1 cellular context compared by ENCODE assay signal in the genomic region with DNA sequence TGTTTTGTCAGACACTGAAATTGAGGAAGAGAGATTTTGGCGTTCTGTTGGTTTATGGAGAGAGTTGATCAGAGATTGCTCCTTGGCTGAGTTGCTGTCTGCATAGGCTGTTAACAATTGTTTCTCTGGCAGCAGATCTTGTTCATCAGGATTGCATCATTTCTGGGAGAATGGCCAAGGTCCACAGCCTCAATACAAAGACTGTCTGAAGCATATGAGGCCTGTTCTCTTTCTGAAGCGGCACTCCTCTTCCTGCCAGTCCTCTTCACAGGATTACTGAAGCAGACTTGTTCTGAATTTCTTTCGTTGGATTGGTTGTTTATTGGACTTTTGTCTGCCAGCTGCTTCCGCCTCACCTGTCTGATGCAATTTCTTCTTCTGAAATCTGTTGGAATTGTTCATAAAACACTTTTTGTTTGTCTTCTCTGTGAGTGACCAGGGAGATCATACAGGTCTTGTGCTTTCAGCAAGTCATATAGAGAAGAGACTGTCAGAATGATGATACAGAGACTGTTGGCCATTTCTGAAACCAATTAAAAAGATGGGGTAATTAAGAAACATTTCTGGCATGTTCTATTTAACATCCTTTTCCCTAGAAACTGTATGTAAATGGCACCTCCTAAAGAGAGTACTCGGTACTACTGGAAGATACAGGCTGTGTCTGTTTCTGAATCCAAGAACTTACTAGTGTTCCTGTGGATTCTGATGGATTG.
TF ChIP-seq lines count a peak whose summit lies in the region.

No MANE protein-coding gene starts in this region.

TF ChIP-seq in K562, 482 proteins besides CTCF, POLR2A, EP300 and RAD21 (continued from another document and continues in another):
- TF ChIP-seq, protein P1, sequence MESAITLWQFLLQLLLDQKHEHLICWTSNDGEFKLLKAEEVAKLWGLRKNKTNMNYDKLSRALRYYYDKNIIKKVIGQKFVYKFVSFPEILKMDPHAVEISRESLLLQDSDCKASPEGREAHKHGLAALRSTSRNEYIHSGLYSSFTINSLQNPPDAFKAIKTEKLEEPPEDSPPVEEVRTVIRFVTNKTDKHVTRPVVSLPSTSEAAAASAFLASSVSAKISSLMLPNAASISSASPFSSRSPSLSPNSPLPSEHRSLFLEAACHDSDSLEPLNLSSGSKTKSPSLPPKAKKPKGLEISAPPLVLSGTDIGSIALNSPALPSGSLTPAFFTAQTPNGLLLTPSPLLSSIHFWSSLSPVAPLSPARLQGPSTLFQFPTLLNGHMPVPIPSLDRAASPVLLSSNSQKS (CRISPR knock-in tag; IDR thresholded peaks at IDR 0.05): no peak
- peak; percentile 47; the same call in 1 of the 2 replicates for TF ChIP-seq EHMT2 (IDR thresholded peaks at IDR 0.05)
- TF ChIP-seq, protein P2, sequence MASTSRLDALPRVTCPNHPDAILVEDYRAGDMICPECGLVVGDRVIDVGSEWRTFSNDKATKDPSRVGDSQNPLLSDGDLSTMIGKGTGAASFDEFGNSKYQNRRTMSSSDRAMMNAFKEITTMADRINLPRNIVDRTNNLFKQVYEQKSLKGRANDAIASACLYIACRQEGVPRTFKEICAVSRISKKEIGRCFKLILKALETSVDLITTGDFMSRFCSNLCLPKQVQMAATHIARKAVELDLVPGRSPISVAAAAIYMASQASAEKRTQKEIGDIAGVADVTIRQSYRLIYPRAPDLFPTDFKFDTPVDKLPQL (IDR thresholded peaks at IDR 0.05; ENCODE audit: extremely low read depth, insufficient read length): no peak
- TF ChIP-seq BCL6 (CRISPR knock-in tag; IDR thresholded peaks at IDR 0.05): no peak
- TF ChIP-seq, protein P3, sequence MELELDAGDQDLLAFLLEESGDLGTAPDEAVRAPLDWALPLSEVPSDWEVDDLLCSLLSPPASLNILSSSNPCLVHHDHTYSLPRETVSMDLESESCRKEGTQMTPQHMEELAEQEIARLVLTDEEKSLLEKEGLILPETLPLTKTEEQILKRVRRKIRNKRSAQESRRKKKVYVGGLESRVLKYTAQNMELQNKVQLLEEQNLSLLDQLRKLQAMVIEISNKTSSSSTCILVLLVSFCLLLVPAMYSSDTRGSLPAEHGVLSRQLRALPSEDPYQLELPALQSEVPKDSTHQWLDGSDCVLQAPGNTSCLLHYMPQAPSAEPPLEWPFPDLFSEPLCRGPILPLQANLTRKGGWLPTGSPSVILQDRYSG (tag; conservative IDR thresholded peaks at IDR 0.05; ENCODE audit: low read depth): peak; percentile 82; the same call in 1 of the 2 replicates
- TF ChIP-seq JUNB (CRISPR knock-in tag; conservative IDR thresholded peaks at IDR 0.05): peak; percentile 73; the same call in 1 of the 2 replicates
- TF ChIP-seq NCOR1 (IDR thresholded peaks at IDR 0.05): peak; percentile 40
- no peak for TF ChIP-seq ZNF184 (CRISPR knock-in tag; IDR thresholded peaks at IDR 0.05)
- TF ChIP-seq ZZZ3 (IDR thresholded peaks at IDR 0.05): no peak
- no peak for TF ChIP-seq PHF20 (IDR thresholded peaks at IDR 0.05; ENCODE audit: partially characterized antibody)
- TF ChIP-seq BRF1 (IDR thresholded peaks at IDR 0.05; ENCODE audit: borderline replicate concordance, extremely low read depth, insufficient read length): no peak
- TF ChIP-seq MAFF (IDR thresholded peaks at IDR 0.05; ENCODE audit: low read length): no peak
- no peak for TF ChIP-seq ZNF174 (CRISPR knock-in tag; IDR thresholded peaks at IDR 0.05)
- no peak for TF ChIP-seq FOXP1 (CRISPR knock-in tag; IDR thresholded peaks at IDR 0.05)
- TF ChIP-seq HDAC6 (IDR thresholded peaks at IDR 0.05; ENCODE audit: low read depth, low read length): no peak
- no peak for TF ChIP-seq XRCC4 (IDR thresholded peaks at IDR 0.05; ENCODE audit: extremely low read depth, insufficient read depth, insufficient read length)
- TF ChIP-seq THRAP3 (IDR thresholded peaks at IDR 0.05; ENCODE audit: borderline replicate concordance): peak; percentile 19; the same call in 1 of the 2 replicates
- TF ChIP-seq PHF21A (IDR thresholded peaks at IDR 0.05; ENCODE audit: borderline replicate concordance, low read depth): no peak
- peak in 1 of 2 experiments; percentile 93; a peak in 3 of 4 replicates for TF ChIP-seq RCOR1 (IDR thresholded peaks at IDR 0.05; ENCODE audit: borderline replicate concordance in 1 of 2, low read depth in 2 of 2, low read length in 2 of 2)
- no peak for TF ChIP-seq EWSR1 (IDR thresholded peaks at IDR 0.05; ENCODE audit: borderline replicate concordance, low read depth, partially characterized antibody)
- no peak for TF ChIP-seq TAF9B (IDR thresholded peaks at IDR 0.05; ENCODE audit: partially characterized antibody)
- no peak for TF ChIP-seq ZNF780A (CRISPR knock-in tag; IDR thresholded peaks at IDR 0.05)
- no peak for TF ChIP-seq ZNF124 (CRISPR knock-in tag; IDR thresholded peaks at IDR 0.05)
- no peak for TF ChIP-seq CCNT2 (IDR thresholded peaks at IDR 0.05; ENCODE audit: borderline replicate concordance, extremely low read depth, insufficient read length, low read depth, low read length)
- no peak; the same call in 1 of the 2 replicates for TF ChIP-seq ZKSCAN8 (CRISPR knock-in tag; IDR thresholded peaks at IDR 0.05)
- TF ChIP-seq, protein P4, sequence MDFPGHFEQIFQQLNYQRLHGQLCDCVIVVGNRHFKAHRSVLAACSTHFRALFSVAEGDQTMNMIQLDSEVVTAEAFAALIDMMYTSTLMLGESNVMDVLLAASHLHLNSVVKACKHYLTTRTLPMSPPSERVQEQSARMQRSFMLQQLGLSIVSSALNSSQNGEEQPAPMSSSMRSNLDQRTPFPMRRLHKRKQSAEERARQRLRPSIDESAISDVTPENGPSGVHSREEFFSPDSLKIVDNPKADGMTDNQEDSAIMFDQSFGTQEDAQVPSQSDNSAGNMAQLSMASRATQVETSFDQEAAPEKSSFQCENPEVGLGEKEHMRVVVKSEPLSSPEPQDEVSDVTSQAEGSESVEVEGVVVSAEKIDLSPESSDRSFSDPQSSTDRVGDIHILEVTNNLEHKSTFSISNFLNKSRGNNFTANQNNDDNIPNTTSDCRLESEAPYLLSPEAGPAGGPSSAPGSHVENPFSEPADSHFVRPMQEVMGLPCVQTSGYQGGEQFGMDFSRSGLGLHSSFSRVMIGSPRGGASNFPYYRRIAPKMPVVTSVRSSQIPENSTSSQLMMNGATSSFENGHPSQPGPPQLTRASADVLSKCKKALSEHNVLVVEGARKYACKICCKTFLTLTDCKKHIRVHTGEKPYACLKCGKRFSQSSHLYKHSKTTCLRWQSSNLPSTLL (IDR thresholded peaks at IDR 0.05): no peak
- peak; percentile 7 for TF ChIP-seq ZNF146 (CRISPR knock-in tag; IDR thresholded peaks at IDR 0.05; ENCODE audit: unreplicated experiment)
- TF ChIP-seq CREB1 (IDR thresholded peaks at IDR 0.05): peak; percentile 20; the same call in 1 of the 2 replicates
- TF ChIP-seq CREB1 (CRISPR knock-in tag; IDR thresholded peaks at IDR 0.05): no peak
- TF ChIP-seq ZNF354B (CRISPR knock-in tag; IDR thresholded peaks at IDR 0.05): peak; percentile 2; the same call in 1 of the 2 replicates
- TF ChIP-seq NR1H2 (CRISPR knock-in tag; IDR thresholded peaks at IDR 0.05): no peak
- TF ChIP-seq MYNN (IDR thresholded peaks at IDR 0.05): no peak
- TF ChIP-seq MYNN (CRISPR knock-in tag; IDR thresholded peaks at IDR 0.05): no peak
- TF ChIP-seq, protein P5, sequence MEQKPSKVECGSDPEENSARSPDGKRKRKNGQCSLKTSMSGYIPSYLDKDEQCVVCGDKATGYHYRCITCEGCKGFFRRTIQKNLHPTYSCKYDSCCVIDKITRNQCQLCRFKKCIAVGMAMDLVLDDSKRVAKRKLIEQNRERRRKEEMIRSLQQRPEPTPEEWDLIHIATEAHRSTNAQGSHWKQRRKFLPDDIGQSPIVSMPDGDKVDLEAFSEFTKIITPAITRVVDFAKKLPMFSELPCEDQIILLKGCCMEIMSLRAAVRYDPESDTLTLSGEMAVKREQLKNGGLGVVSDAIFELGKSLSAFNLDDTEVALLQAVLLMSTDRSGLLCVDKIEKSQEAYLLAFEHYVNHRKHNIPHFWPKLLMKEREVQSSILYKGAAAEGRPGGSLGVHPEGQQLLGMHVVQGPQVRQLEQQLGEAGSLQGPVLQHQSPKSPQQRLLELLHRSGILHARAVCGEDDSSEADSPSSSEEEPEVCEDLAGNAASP (IDR thresholded peaks at IDR 0.05): no peak
- no peak for TF ChIP-seq HIVEP1 (CRISPR knock-in tag; IDR thresholded peaks at IDR 0.05)
- no peak for TF ChIP-seq SP1 (CRISPR knock-in tag; IDR thresholded peaks at IDR 0.05)
- no peak for TF ChIP-seq HNRNPL (IDR thresholded peaks at IDR 0.05; ENCODE audit: low read depth, low read length)
- no peak for TF ChIP-seq ZNF282 (CRISPR knock-in tag; IDR thresholded peaks at IDR 0.05)
- peak; percentile 40 for TF ChIP-seq HDAC3 (IDR thresholded peaks at IDR 0.05; ENCODE audit: borderline replicate concordance, partially characterized antibody)
- TF ChIP-seq, protein P6, sequence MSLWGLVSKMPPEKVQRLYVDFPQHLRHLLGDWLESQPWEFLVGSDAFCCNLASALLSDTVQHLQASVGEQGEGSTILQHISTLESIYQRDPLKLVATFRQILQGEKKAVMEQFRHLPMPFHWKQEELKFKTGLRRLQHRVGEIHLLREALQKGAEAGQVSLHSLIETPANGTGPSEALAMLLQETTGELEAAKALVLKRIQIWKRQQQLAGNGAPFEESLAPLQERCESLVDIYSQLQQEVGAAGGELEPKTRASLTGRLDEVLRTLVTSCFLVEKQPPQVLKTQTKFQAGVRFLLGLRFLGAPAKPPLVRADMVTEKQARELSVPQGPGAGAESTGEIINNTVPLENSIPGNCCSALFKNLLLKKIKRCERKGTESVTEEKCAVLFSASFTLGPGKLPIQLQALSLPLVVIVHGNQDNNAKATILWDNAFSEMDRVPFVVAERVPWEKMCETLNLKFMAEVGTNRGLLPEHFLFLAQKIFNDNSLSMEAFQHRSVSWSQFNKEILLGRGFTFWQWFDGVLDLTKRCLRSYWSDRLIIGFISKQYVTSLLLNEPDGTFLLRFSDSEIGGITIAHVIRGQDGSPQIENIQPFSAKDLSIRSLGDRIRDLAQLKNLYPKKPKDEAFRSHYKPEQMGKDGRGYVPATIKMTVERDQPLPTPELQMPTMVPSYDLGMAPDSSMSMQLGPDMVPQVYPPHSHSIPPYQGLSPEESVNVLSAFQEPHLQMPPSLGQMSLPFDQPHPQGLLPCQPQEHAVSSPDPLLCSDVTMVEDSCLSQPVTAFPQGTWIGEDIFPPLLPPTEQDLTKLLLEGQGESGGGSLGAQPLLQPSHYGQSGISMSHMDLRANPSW (CRISPR knock-in tag; IDR thresholded peaks at IDR 0.05): no peak
- peak; percentile 26; the same call in 1 of the 2 replicates for TF ChIP-seq GATAD2B (IDR thresholded peaks at IDR 0.05; ENCODE audit: borderline replicate concordance)
- peak; percentile 85 for TF ChIP-seq BACH1 (tag; IDR thresholded peaks at IDR 0.05)
- peak; percentile 53; the same call in 1 of the 2 replicates for TF ChIP-seq MTA3 (IDR thresholded peaks at IDR 0.05; ENCODE audit: borderline replicate concordance)
- peak; percentile 76 for TF ChIP-seq ZNF583 (CRISPR knock-in tag; IDR thresholded peaks at IDR 0.05)
- no peak for TF ChIP-seq PRMT5 (CRISPR knock-in tag; IDR thresholded peaks at IDR 0.05)
- TF ChIP-seq TCF3 (CRISPR knock-in tag; IDR thresholded peaks at IDR 0.05): peak; percentile 38; the same call in 1 of the 2 replicates
- TF ChIP-seq, protein P7, sequence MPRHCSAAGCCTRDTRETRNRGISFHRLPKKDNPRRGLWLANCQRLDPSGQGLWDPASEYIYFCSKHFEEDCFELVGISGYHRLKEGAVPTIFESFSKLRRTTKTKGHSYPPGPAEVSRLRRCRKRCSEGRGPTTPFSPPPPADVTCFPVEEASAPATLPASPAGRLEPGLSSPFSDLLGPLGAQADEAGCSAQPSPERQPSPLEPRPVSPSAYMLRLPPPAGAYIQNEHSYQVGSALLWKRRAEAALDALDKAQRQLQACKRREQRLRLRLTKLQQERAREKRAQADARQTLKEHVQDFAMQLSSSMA (CRISPR knock-in tag; IDR thresholded peaks at IDR 0.05): no peak
- peak; percentile 44; the same call in 1 of the 2 replicates for TF ChIP-seq ZNF76 (CRISPR knock-in tag; IDR thresholded peaks at IDR 0.05; ENCODE audit: borderline replicate concordance)
- TF ChIP-seq, protein P8, sequence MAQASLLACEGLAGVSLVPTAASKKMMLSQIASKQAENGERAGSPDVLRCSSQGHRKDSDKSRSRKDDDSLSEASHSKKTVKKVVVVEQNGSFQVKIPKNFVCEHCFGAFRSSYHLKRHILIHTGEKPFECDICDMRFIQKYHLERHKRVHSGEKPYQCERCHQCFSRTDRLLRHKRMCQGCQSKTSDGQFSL (CRISPR knock-in tag; IDR thresholded peaks at IDR 0.05): no peak
- TF ChIP-seq, protein P8 (tag; IDR thresholded peaks at IDR 0.05): no peak
- peak; percentile 87 for TF ChIP-seq DMBX1 (CRISPR knock-in tag; IDR thresholded peaks at IDR 0.05; ENCODE audit: borderline replicate concordance)
- TF ChIP-seq NCOA1 (IDR thresholded peaks at IDR 0.05; ENCODE audit: low read depth): peak; percentile 40
- TF ChIP-seq RBFOX2 (IDR thresholded peaks at IDR 0.05; ENCODE audit: low read depth, low read length): peak; percentile 46
- peak; percentile 97; the same call in 1 of the 2 replicates for TF ChIP-seq NBN (IDR thresholded peaks at IDR 0.05; ENCODE audit: low read depth)
- TF ChIP-seq, protein P9, sequence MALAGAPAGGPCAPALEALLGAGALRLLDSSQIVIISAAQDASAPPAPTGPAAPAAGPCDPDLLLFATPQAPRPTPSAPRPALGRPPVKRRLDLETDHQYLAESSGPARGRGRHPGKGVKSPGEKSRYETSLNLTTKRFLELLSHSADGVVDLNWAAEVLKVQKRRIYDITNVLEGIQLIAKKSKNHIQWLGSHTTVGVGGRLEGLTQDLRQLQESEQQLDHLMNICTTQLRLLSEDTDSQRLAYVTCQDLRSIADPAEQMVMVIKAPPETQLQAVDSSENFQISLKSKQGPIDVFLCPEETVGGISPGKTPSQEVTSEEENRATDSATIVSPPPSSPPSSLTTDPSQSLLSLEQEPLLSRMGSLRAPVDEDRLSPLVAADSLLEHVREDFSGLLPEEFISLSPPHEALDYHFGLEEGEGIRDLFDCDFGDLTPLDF (CRISPR knock-in tag; IDR thresholded peaks at IDR 0.05): peak; percentile 35; the same call in 1 of the 2 replicates
- peak in 1 of 2 experiments; percentile 63; a peak in 3 of 4 replicates for TF ChIP-seq KDM1A (IDR thresholded peaks at IDR 0.05)
- TF ChIP-seq NONO (IDR thresholded peaks at IDR 0.05; ENCODE audit: low read depth in 2 of 2, low read length in 1 of 2): no peak
- no peak for TF ChIP-seq TAF15 (IDR thresholded peaks at IDR 0.05; ENCODE audit: low read depth, low read length)
- no peak for TF ChIP-seq ILF3 (IDR thresholded peaks at IDR 0.05; ENCODE audit: borderline replicate concordance)
- TF ChIP-seq, protein P10, sequence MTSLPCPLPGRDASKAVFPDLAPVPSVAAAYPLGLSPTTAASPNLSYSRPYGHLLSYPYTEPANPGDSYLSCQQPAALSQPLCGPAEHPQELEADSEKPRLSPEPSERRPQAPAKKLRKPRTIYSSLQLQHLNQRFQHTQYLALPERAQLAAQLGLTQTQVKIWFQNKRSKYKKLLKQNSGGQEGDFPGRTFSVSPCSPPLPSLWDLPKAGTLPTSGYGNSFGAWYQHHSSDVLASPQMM (CRISPR knock-in tag; IDR thresholded peaks at IDR 0.05): no peak
- TF ChIP-seq SAP30 (IDR thresholded peaks at IDR 0.05; ENCODE audit: borderline replicate concordance, insufficient read depth, low read depth, low read length, poor library complexity, severe bottlenecking): no peak
